In the genomic region with DNA sequence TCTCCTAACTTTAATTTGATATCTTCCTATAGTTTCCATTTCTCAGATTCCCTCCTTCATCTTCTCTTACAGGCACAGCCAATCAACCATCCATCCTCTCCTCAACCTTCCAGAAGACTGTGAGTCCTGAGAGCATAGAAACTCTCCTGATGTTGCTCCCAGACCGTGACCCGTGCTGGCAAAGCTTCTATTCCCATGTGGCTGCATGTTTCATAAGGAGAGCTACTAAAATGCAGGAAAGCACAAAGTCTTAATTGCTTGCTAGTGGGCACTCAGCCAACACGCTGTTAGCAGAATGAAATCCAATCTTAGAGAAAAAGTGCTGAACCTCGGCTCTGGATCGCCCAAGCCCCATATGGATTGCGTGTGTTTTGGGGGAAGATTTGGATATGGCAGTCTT, we compare ENCODE assay signal across 11 cellular contexts.
A peak's percentile ranks its signal among the peaks of the same experiment; 100 is the strongest.
DNase-seq lines count a peak whose midpoint lies in the region; ATAC-seq, FAIRE-seq and TF ChIP-seq lines count a peak whose summit lies in the region.
"Had no signal": no experiment of that assay in that cellular context is flagged by ENCODE, and none has a peak within 500 bp of the region (broad histone marks: within the 10 kb centered on the region; RNA-seq: fewer than 3 reads in every experiment).

No MANE protein-coding gene starts in this region.

- H3K27ac Mint-ChIP-seq in GM23338, result no peak overlapping the region
- H3K27ac Mint-ChIP-seq: activated CD4-positive, alpha-beta memory T cell treated with anti-CD3 and anti-CD28 coated beads for 36 hours had no signal

- H3K56ac ChIP-seq in H1 (replicated peaks; ENCODE audit: insufficient read length, low read depth, low read length), result no peak overlapping the region

- peak overlapping the region; percentile 52; the same call in 1 of the 2 replicates for H2AFZ ChIP-seq in GM23338
- H2AFZ ChIP-seq in H1 (ENCODE audit: low read length), result peak overlapping the region; percentile 72

- H2BK20ac ChIP-seq in H1 (ENCODE audit: low read length), result no peak overlapping the region

- H4K20me1 ChIP-seq in GM23338 (replicated peaks; ENCODE audit: insufficient read depth) (no peaks in the 10 kb centered on the region), H1 (replicated peaks in 1 of 2; ENCODE audit: control insufficient read depth in 1 of 2, insufficient read depth in 2 of 2, low read length in 2 of 2) (no peaks in the 10 kb centered on the region)

- no peaks in the 10 kb centered on the region for H3F3A ChIP-seq in GM23338 (replicated peaks; ENCODE audit: low read depth)

- intact Hi-C loops in prostate gland (cut with DNase I), result no loop called here

- TF ChIP-seq POLR2A in H1 (IDR thresholded peaks at IDR 0.05; ENCODE audit: control extremely low read depth in 1 of 2, low read depth in 2 of 2, low read length in 2 of 2) (no peak), prostate gland (IDR thresholded peaks at IDR 0.05) (no peak)

- no peak for TF ChIP-seq RAD21 in H1 (IDR thresholded peaks at IDR 0.05 in 1 of 2, conservative IDR thresholded peaks at IDR 0.05 in 1 of 2; ENCODE audit: low read depth in 2 of 2, low read length in 2 of 2)

- no peak overlapping the region for H2BK5ac ChIP-seq in H1 (ENCODE audit: low read depth, low read length)

- no peak overlapping the region for H3K4me3 Mint-ChIP-seq in GM23338
- H3K4me3 Mint-ChIP-seq: activated CD4-positive, alpha-beta memory T cell treated with anti-CD3 and anti-CD28 coated beads for 36 hours had no signal

- H3K18ac ChIP-seq in H1 (ENCODE audit: extremely low read depth, low read length), result no peak overlapping the region

- no peaks in the 10 kb centered on the region for H3K9me3 Mint-ChIP-seq in GM23338
- H3K9me3 Mint-ChIP-seq: activated CD4-positive, alpha-beta memory T cell treated with anti-CD3 and anti-CD28 coated beads for 36 hours had no signal

- DNase-seq in GM23338 (ENCODE audit: low spot score), result no peak
- peak; percentile 79 for DNase-seq in NCI-H2107 treated with DMSO at 0.1 percent for 48 hours (lab: John Stamatoyannopoulos, UW; ENCODE audit: unreplicated experiment)
- no peak for DNase-seq in H1 (ENCODE audit: low read depth in 1 of 2, low spot score in 2 of 2)
- peak; percentile 66 for DNase-seq in retinal pigment epithelial cell (ENCODE audit: low read depth)
- no peak for DNase-seq in foreskin keratinocyte
- DNase-seq in prostate gland (ENCODE audit: low spot score), result no peak
- DNase-seq: activated CD4-positive, alpha-beta memory T cell treated with anti-CD3 and anti-CD28 coated beads for 36 hours; activated naive CD4-positive, alpha-beta T cell; PC-3 had no signal

- H3K79me1 ChIP-seq in H1 (ENCODE audit: low read depth, low read length), result no peaks in the 10 kb centered on the region

- H3K36me3 Mint-ChIP-seq in GM23338 (ENCODE audit: low read depth), result no peaks in the 10 kb centered on the region
- H3K36me3 Mint-ChIP-seq: activated CD4-positive, alpha-beta memory T cell treated with anti-CD3 and anti-CD28 coated beads for 36 hours had no signal

- no peak overlapping the region for H3K9ac ChIP-seq in H1 (replicated peaks in 1 of 4; ENCODE audit: extremely low read depth in 1 of 4, low read depth in 3 of 4, low read length in 3 of 4)

- no peaks in the 10 kb centered on the region for H3K9me2 ChIP-seq in GM23338 (ENCODE audit: insufficient read depth)

- H2BK120ac ChIP-seq in H1 (replicated peaks; ENCODE audit: low read depth, low read length), result no peak overlapping the region

- H3K27me3 ChIP-seq in GM23338 (ENCODE audit: insufficient read depth) (no peaks in the 10 kb centered on the region), H1 (replicated peaks in 1 of 4; ENCODE audit: control insufficient read depth in 3 of 4, extremely low read depth in 1 of 4, insufficient read depth in 3 of 4, low read length in 3 of 4) (no peaks in the 10 kb centered on the region), foreskin keratinocyte (no peaks in the 10 kb centered on the region), prostate gland (replicated peaks; ENCODE audit: insufficient read depth) (no peaks in the 10 kb centered on the region)

- H3K4me2 ChIP-seq in GM23338 (no peak overlapping the region), H1 (ENCODE audit: insufficient read depth in 1 of 2, low read depth in 2 of 2, low read length in 2 of 2) (no peak overlapping the region)

- H4K91ac ChIP-seq in H1 (replicated peaks; ENCODE audit: insufficient read length, low read length), result no peak overlapping the region

- peaks cover 6% of the 10 kb centered on the region for H3K4me1 Mint-ChIP-seq in GM23338

- no peaks in the 10 kb centered on the region for H3K27me3 Mint-ChIP-seq in GM23338 (ENCODE audit: insufficient read depth, low read depth, poor library complexity)
- H3K27me3 Mint-ChIP-seq: activated CD4-positive, alpha-beta memory T cell treated with anti-CD3 and anti-CD28 coated beads for 36 hours had no signal

- H3K27ac ChIP-seq in GM23338 (ENCODE audit: low read depth) (no peak overlapping the region), H1 (ENCODE audit: low read depth, low read length) (no peak overlapping the region), foreskin keratinocyte (no peak overlapping the region), prostate gland (no peak overlapping the region)

- no peak overlapping the region for H3K14ac ChIP-seq in H1 (ENCODE audit: insufficient read length)

- no peak overlapping the region for H4K5ac ChIP-seq in H1 (ENCODE audit: insufficient read length, low read depth, low read length)

- no peak overlapping the region; the same call in 1 of the 2 replicates for H4K8ac ChIP-seq in H1 (ENCODE audit: extremely low read depth, insufficient read depth, low read length)

- H3K23ac ChIP-seq in H1 (ENCODE audit: insufficient read length), result no peak overlapping the region

- H3K4ac ChIP-seq in H1 (replicated peaks; ENCODE audit: insufficient read length, low read depth, low read length), result no peak overlapping the region

- TF ChIP-seq EP300 in H1 (IDR thresholded peaks at IDR 0.05; ENCODE audit: borderline replicate concordance in 1 of 2, low read depth in 2 of 2, low read length in 2 of 2), result no peak

- H3K23me2 ChIP-seq in H1 (ENCODE audit: low read depth, low read length), result no peaks in the 10 kb centered on the region; the same call in 1 of the 2 replicates

- H3K4me1 ChIP-seq in GM23338 (ENCODE audit: insufficient read depth) (no peaks in the 10 kb centered on the region; the same call in 1 of the 2 replicates), H1 (replicated peaks in 1 of 4; ENCODE audit: control insufficient read depth in 3 of 4, insufficient read depth in 4 of 4, low read length in 3 of 4) (peaks cover 0 to 4% (median 0%) of the 10 kb centered on the region in 4 experiments; a peak in 2 of 7 replicates), foreskin keratinocyte (peaks cover 11% of the 10 kb centered on the region), prostate gland (replicated peaks) (no peaks in the 10 kb centered on the region)

- H3K9me3 ChIP-seq in H1 (ENCODE audit: insufficient read depth in 2 of 2, low read depth in 1 of 2, low read length in 1 of 2), result no peaks in the 10 kb centered on the region
- no peaks in the 10 kb centered on the region for H3K9me3 ChIP-seq in prostate gland

- no peaks in the 10 kb centered on the region for H3K79me2 ChIP-seq in GM23338 (replicated peaks; ENCODE audit: insufficient read depth)
- H3K79me2 ChIP-seq in H1 (ENCODE audit: control insufficient read depth in 1 of 2, insufficient read depth in 2 of 2, low read length in 2 of 2), result no peaks in the 10 kb centered on the region

- H2AK5ac ChIP-seq in H1 (ENCODE audit: low read depth, low read length), result no peak overlapping the region

- no peak overlapping the region for H2BK15ac ChIP-seq in H1 (ENCODE audit: low read length)

- ATAC-seq in GM23338, result no peak
- ATAC-seq in GM21447 (IDR thresholded peaks at IDR 0.05; ENCODE audit: unreplicated experiment), result no peak
- no peak for ATAC-seq in HG03135 (IDR thresholded peaks at IDR 0.05; ENCODE audit: unreplicated experiment)
- ATAC-seq in foreskin keratinocyte, result no peak
- ATAC-seq: PC-3 had no signal

- TF ChIP-seq CTCF in GM23338 (conservative IDR thresholded peaks at IDR 0.05; ENCODE audit: low read depth in 2 of 2) (no peak), H1 (IDR thresholded peaks at IDR 0.05; ENCODE audit: control extremely low read depth in 1 of 3, insufficient read depth in 1 of 3, low read depth in 1 of 3, low read length in 3 of 3) (no peak), retinal pigment epithelial cell (conservative IDR thresholded peaks at IDR 0.05; ENCODE audit: low read depth, low read length) (no peak), foreskin keratinocyte (conservative IDR thresholded peaks at IDR 0.05) (no peak), prostate gland (IDR thresholded peaks at IDR 0.05) (no peak)

- H3K4me3 ChIP-seq in GM23338, result no peak overlapping the region
- no peak overlapping the region for H3K4me3 ChIP-seq in H1 (ENCODE audit: extremely low read depth in 1 of 4, insufficient read depth in 2 of 4, low read depth in 3 of 4, low read length in 4 of 4)
- no peak overlapping the region for H3K4me3 ChIP-seq in retinal pigment epithelial cell (ENCODE audit: low read length)
- no peak overlapping the region for H3K4me3 ChIP-seq in prostate gland

- H3K36me3 ChIP-seq in GM23338 (ENCODE audit: insufficient read depth) (no peaks in the 10 kb centered on the region), H1 (ENCODE audit: control insufficient read depth in 2 of 4, insufficient read depth in 4 of 4, low read length in 3 of 4) (no peaks in the 10 kb centered on the region), prostate gland (no peaks in the 10 kb centered on the region)

- H2BK12ac ChIP-seq in H1 (ENCODE audit: low read depth, low read length), result no peak overlapping the region

- WGBS in H1 (ENCODE audit: extremely low coverage in 1 of 2, insufficient coverage in 1 of 2, insufficient read length in 1 of 2, insufficient replicate concordance in 2 of 2, low coverage in 1 of 2, low lambda C conversion rate in 2 of 2, missing lambda C conversion rate in 1 of 2), 2 experiments, result 92% methylated on average over 6 of the region's 6 CpGs; no CpG with 5 or more reads in 1 of the 2 experiments
- WGBS in prostate gland, result 31% methylated on average over 6 of the region's 6 CpGs

- no peak for FAIRE-seq in H1 (lab: Jason Lieb, UNC)

- CTCF ChIA-PET in H1 (lab: Charles Lee; ENCODE audit: partially characterized antibody), result no interaction called here

- POLR2A ChIA-PET in H1 (lab: Charles Lee; ENCODE audit: partially characterized antibody), result no interaction called here

TF ChIP-seq in GM23338, 12 proteins besides CTCF, POLR2A, EP300 and RAD21 (continues in another document):
- TF ChIP-seq EZH2phosphoT487 (IDR thresholded peaks at IDR 0.05; ENCODE audit: unreplicated experiment), result no peak

TF ChIP-seq in H1, 55 proteins besides CTCF, POLR2A, EP300 and RAD21 (continues in another document):
- TF ChIP-seq SIN3A (conservative IDR thresholded peaks at IDR 0.05 in 1 of 2, IDR thresholded peaks at IDR 0.05 in 1 of 2; ENCODE audit: low read depth in 1 of 2, low read length in 2 of 2) (no peak), SP4 (IDR thresholded peaks at IDR 0.05; ENCODE audit: low read length) (no peak), CBX8 (IDR thresholded peaks at IDR 0.05; ENCODE audit: borderline replicate concordance, low read depth, low read length) (no peak), TCF12 (IDR thresholded peaks at IDR 0.05; ENCODE audit: low read depth, low read length) (no peak), YY1 (IDR thresholded peaks at IDR 0.05; ENCODE audit: low read depth, low read length) (no peak), RBBP5 (IDR thresholded peaks at IDR 0.05; ENCODE audit: borderline replicate concordance, low read depth, low read length) (no peak)

Comparison
In these comparisons a context has a peak if more than half of its experiments do, and no peak if none do; other contexts are left out.
1. DNase-seq: peak in NCI-H2107 treated with DMSO at 0.1 percent for 48 hours (single experiment) and retinal pigment epithelial cell (single experiment); none in GM23338 (single experiment), H1 (0 of 2), foreskin keratinocyte (0 of 2) and prostate gland (single experiment).